Comparison of ENCODE assay signal across 18 cellular contexts in the genomic region with DNA sequence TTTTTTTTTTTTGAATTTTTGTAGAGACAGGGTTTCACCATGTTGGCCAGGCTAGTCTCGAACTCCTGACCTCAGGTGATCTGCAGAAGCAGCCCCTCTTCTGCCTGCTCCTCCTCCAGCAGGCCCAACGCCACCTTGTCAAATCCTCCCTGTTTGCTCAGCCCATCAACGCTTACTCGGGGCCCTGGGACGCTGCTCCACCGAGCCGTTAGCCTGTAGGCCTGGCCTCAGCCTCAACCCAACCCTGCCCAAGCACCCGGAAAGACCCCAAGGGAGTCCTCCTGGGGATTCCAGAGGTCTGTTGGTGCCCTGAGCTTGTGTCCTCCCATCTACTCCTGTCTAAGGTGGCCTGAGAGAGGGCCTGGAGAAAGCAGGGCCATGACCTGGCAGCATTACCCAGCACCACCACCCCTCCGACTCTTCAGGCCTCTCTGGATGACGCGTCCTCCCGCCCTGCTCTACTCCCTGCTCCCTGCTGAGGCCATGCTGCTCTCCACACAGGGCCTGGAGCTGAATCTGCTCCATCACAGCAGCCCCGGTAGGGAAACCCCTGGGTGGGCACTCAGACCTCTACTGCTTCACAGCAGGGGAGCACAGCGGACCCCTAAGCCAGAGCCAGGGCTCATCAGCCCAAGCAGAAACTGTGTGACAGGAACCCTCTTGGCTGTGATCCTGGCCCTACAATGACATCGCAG. TPM values are rescaled to one million over a fixed set of nuclear protein-coding genes. Genes with fewer than 3 reads are reported as not detected.
DNase-seq lines count a peak whose midpoint lies in the region; ATAC-seq, FAIRE-seq and TF ChIP-seq lines count a peak whose summit lies in the region.
"Had no signal": no experiment of that assay in that cellular context is flagged by ENCODE, and none has a peak within 500 bp of the region (broad histone marks: within the 10 kb centered on the region; RNA-seq: fewer than 3 reads in every experiment).

No MANE protein-coding gene starts in this region.

- H3K4me1 Mint-ChIP-seq in GM23338 (peaks cover 16% of the 10 kb centered on the region), osteocyte (ENCODE audit: unreplicated experiment) (peaks cover 37% of the 10 kb centered on the region)

- ATAC-seq in GM23338: no peak
- ATAC-seq in GM12878: no peak
- ATAC-seq in HG03378 (IDR thresholded peaks at IDR 0.05; ENCODE audit: unreplicated experiment): no peak
- ATAC-seq in GM21360 (IDR thresholded peaks at IDR 0.05; ENCODE audit: unreplicated experiment): no peak
- ATAC-seq: HCT116, sciatic nerve had no signal

- peaks cover 34% of the 10 kb centered on the region for H3K4me1 ChIP-seq in BLaER1
- peaks cover 16% of the 10 kb centered on the region for H3K4me1 ChIP-seq in GM23338 (ENCODE audit: insufficient read depth)
- H3K4me1 ChIP-seq in GM12878 (ENCODE audit: control insufficient read depth, insufficient read depth, low read length): peaks cover 16% of the 10 kb centered on the region

- in situ Hi-C loops in GM12878 (cut with MboI): no loop called here

- H3K27me3 ChIP-seq in BLaER1 (no peaks in the 10 kb centered on the region), GM23338 (ENCODE audit: insufficient read depth) (peaks cover 8% of the 10 kb centered on the region; the same call in 1 of the 2 replicates), GM12878 (replicated peaks in 1 of 2; ENCODE audit: control insufficient read depth in 2 of 2, insufficient read depth in 2 of 2, low read length in 1 of 2) (no peaks in the 10 kb centered on the region)

- DNase-seq in GM23338 (ENCODE audit: low spot score) (no peak), GM12878 (ENCODE audit: low read depth, low spot score) (no peak), osteocyte (ENCODE audit: extremely low spot score, unreplicated experiment) (no peak), DMS114 treated with DMSO at 0.1 percent for 48 hours (lab: John Stamatoyannopoulos, UW; ENCODE audit: unreplicated experiment) (no peak)
- DNase-seq: activated CD4-positive, alpha-beta T cell treated with anti-CD3 and anti-CD28 coated beads for 1 hour; NCI-H2107; NCI-H510A treated with DMSO at 0.1 percent for 48 hours; RPMI8226; stimulated activated CD4-positive, alpha-beta T cell treated with anti-CD3 and anti-CD28 coated beads, Interleukin-1b, Interleukin-23, amount 100 ng/mL, for 48 hours; stimulated activated naive CD4-positive, alpha-beta T cell; T1000 had no signal

- H3K4me3 Mint-ChIP-seq in GM23338 (no peak overlapping the region), osteocyte (ENCODE audit: unreplicated experiment) (no peak overlapping the region)

- TF ChIP-seq RAD21 in GM12878 (IDR thresholded peaks at IDR 0.05; ENCODE audit: insufficient read depth, low read depth, low read length): no peak

- CTCF ChIA-PET in GM12878 (lab: Yijun Ruan, JAX): no interaction called here

- H3K27ac Mint-ChIP-seq in GM23338 (peak overlapping the region; percentile 89; the same call in 1 of the 2 replicates), osteocyte (ENCODE audit: unreplicated experiment) (peak overlapping the region; percentile 3)
- H3K27ac Mint-ChIP-seq: activated T-helper 2 cell treated with anti-CD3 and anti-CD28 coated beads, Interferon-gamma antibody, Interleukin-2, Interleukin-4, amounts not matched to agents 10 μg/mL and 5 μg/mL and 100 μg/mL, durations not matched to agents 14 hours and 24 hours and 36 hours had no signal

- TF ChIP-seq POLR2A in GM12878 (IDR thresholded peaks at IDR 0.05; ENCODE audit: low read depth, low read length): no peak

- SMC1A ChIA-PET in GM12878 (lab: Charles Lee; ENCODE audit: uncharacterized antibody, unreplicated experiment): no interaction called here

- H2AFZ ChIP-seq in GM23338: no peak overlapping the region
- no peak overlapping the region for H2AFZ ChIP-seq in GM12878 (ENCODE audit: control insufficient read depth, low read depth, low read length)

- H3K9me3 ChIP-seq in BLaER1: no peaks in the 10 kb centered on the region
- H3K9me3 ChIP-seq in GM12878 (replicated peaks; ENCODE audit: control insufficient read depth, insufficient read depth, low read length): no peaks in the 10 kb centered on the region

- H3F3A ChIP-seq in GM23338 (replicated peaks; ENCODE audit: low read depth): 0 out of 2 replicates have a peak, but pooled peaks cover 4% of the 10 kb centered on the region

- no TSS peak for BruUV-seq in GM12878 (replicated peaks; lab: Mats Ljungman, UMichigan)

- peak overlapping the region; percentile 15; the same call in 1 of the 2 replicates for H3K9ac ChIP-seq in BLaER1
- no peak overlapping the region for H3K9ac ChIP-seq in GM12878 (ENCODE audit: control insufficient read depth, insufficient read depth, low read length)

- no peaks in the 10 kb centered on the region for H3K9me2 ChIP-seq in GM23338 (ENCODE audit: insufficient read depth)

- POLR2A ChIA-PET in GM12878 (lab: Charles Lee): no interaction called here

- H3K79me2 ChIP-seq in GM23338 (replicated peaks; ENCODE audit: insufficient read depth): peaks cover 70% of the 10 kb centered on the region
- peaks cover 33% of the 10 kb centered on the region for H3K79me2 ChIP-seq in GM12878 (ENCODE audit: control insufficient read depth, insufficient read depth, low read length)

- H3K27me3 Mint-ChIP-seq in GM23338 (ENCODE audit: insufficient read depth, low read depth, poor library complexity): peaks cover 12% of the 10 kb centered on the region
- H3K27me3 Mint-ChIP-seq in osteocyte (ENCODE audit: unreplicated experiment): no peaks in the 10 kb centered on the region

- H4K20me1 ChIP-seq in BLaER1: peaks cover 76% of the 10 kb centered on the region
- peaks cover 39% of the 10 kb centered on the region for H4K20me1 ChIP-seq in GM23338 (replicated peaks; ENCODE audit: insufficient read depth)
- peaks cover 2% of the 10 kb centered on the region; the same call in 1 of the 2 replicates for H4K20me1 ChIP-seq in GM12878 (ENCODE audit: control insufficient read depth, insufficient read depth)

- RAD21 ChIA-PET in GM12878 (lab: Charles Lee; ENCODE audit: unreplicated experiment): no interaction called here

- no peaks in the 10 kb centered on the region; the same call in 2 of the 3 replicates for H3K9me3 Mint-ChIP-seq in GM23338
- H3K9me3 Mint-ChIP-seq in osteocyte (ENCODE audit: unreplicated experiment): no peaks in the 10 kb centered on the region
- H3K9me3 Mint-ChIP-seq: activated T-helper 2 cell treated with anti-CD3 and anti-CD28 coated beads, Interferon-gamma antibody, Interleukin-2, Interleukin-4, amounts not matched to agents 10 μg/mL and 5 μg/mL and 100 μg/mL, durations not matched to agents 14 hours and 24 hours and 36 hours had no signal

- H3K4me2 ChIP-seq in BLaER1 (0 out of 2 replicates have a peak overlapping the region, but pooled peaks have one; percentile 96), GM23338 (no peak overlapping the region), GM12878 (ENCODE audit: control insufficient read depth, insufficient read depth) (peak overlapping the region; percentile 17; the same call in 1 of the 2 replicates)

- intact Hi-C loops in GM12878 (cut with micrococcal nuclease; ENCODE audit: unreplicated experiment): loop anchor here (5.0 kb wide), 2 partner anchors 107 to 148 kb away; partner anchors contain the start of gene FARP2

- TF ChIP-seq CTCF in GM23338 (conservative IDR thresholded peaks at IDR 0.05; ENCODE audit: low read depth in 2 of 2): no peak
- no peak for TF ChIP-seq CTCF in GM12878 (IDR thresholded peaks at IDR 0.05 in 2 of 3, conservative IDR thresholded peaks at IDR 0.05 in 1 of 3; ENCODE audit: control insufficient read depth in 2 of 3, extremely low read depth in 1 of 3, insufficient read depth in 1 of 3, low read depth in 3 of 3, low read length in 3 of 3)
- TF ChIP-seq CTCF in osteocyte (IDR thresholded peaks at IDR 0.05): no peak

- H3K36me3 Mint-ChIP-seq in GM23338 (ENCODE audit: low read depth) (peaks cover 31% of the 10 kb centered on the region), osteocyte (ENCODE audit: unreplicated experiment) (peaks cover 2% of the 10 kb centered on the region)

- H3K36me3 ChIP-seq in BLaER1 (peaks cover 58% of the 10 kb centered on the region), GM23338 (ENCODE audit: insufficient read depth) (no peaks in the 10 kb centered on the region), GM12878 (ENCODE audit: control insufficient read depth in 2 of 2, insufficient read depth in 2 of 2, low read length in 1 of 2) (peaks cover 0 to 4% of the 10 kb centered on the region in 2 experiments; a peak in 3 of 4 replicates)

- no peak for FAIRE-seq in GM12878 (lab: Jason Lieb, UNC)

- TF ChIP-seq EP300 in GM12878 (IDR thresholded peaks at IDR 0.05; ENCODE audit: borderline replicate concordance in 1 of 2, control insufficient read depth in 1 of 2, low read depth in 2 of 2, low read length in 2 of 2): no peak

- H3K4me3 ChIP-seq in BLaER1 (no peak overlapping the region), GM23338 (no peak overlapping the region), GM12878 (no peak overlapping the region; the same call in 1 of the 2 replicates)

- WGBS in GM12878 (ENCODE audit: insufficient coverage, insufficient replicate concordance, low lambda C conversion rate, missing lambda C conversion rate): 95% methylated on average over 14 of the region's 15 CpGs

- H3K27ac ChIP-seq in BLaER1: no peak overlapping the region
- no peak overlapping the region for H3K27ac ChIP-seq in GM23338 (ENCODE audit: low read depth)
- no peak overlapping the region for H3K27ac ChIP-seq in GM12878 (ENCODE audit: control insufficient read depth, insufficient read depth)
- H3K27ac ChIP-seq: epithelial cell of prostate had no signal

RNA-seq across cellular contexts. Expression of gene STK25, which starts 3.2 kb away (rescaled TPM):
- total RNA-seq in GM23338 (2014; rRNA removed; shearing (Covaris generic)): 275 and 304 TPM in 2 replicates
- polyA plus RNA-seq in GM23338 (2016; fragmentation: Nextera tagmentation; extraction: Ambion mirVana) (125 and 142 TPM in 2 replicates), GM12878 (2011; rRNA removed) (69.7 and 154 TPM in 2 replicates), GM12878 (2014; fragmentation: Illumina TruSeq; extraction: Trizol) (48.8 and 84.0 TPM in 2 replicates), GM12878 (2014; fragmentation: Nextera tagmentation; extraction: Ambion mirVana) (10 to 100 TPM in 1 of 2 experiments, 1 to 10 TPM in 1; 6.0 to 14.0 TPM), GM12878 (2014; rRNA removed) (135 and 161 TPM in 2 replicates), GM12878 (2016; fragmentation: Nextera tagmentation; extraction: Ambion mirVana) (10 to 100 TPM; 88.1 to 90.5 TPM)
- 156 and 202 TPM in 2 replicates for total RNA-seq in GM12878 (2013; cell fraction: nucleolus; rRNA removed)
- total RNA-seq in GM12878 (2014; rRNA removed) (104 and 122 TPM in 2 replicates), GM12878 (2014; rRNA removed; fragmentation: Illumina TruSeq; extraction: Trizol) (49.5 and 52.7 TPM in 2 replicates), GM12878 (2021) (104 and 108 TPM in 2 replicates), osteocyte (197 and 206 TPM in 2 replicates)
- 41.4 TPM for polyA plus RNA-seq in GM12878 (2011; ENCODE audit: low read depth)
- polyA plus RNA-seq in GM12878 (2011; cell fraction: cytosol; rRNA removed): 148 and 164 TPM in 2 replicates
- polyA plus RNA-seq in GM12878 (2011; cell fraction: nucleus; rRNA removed): 692 and 693 TPM in 2 replicates
- polyA plus RNA-seq in GM12878 (2012): 86.4 and 98.6 TPM in 2 replicates
- polyA minus RNA-seq in GM12878 (2011; rRNA and poly(A)+ RNA removed): 124 and 146 TPM in 2 replicates
- polyA minus RNA-seq in GM12878 (2011; cell fraction: cytosol; rRNA and poly(A)+ RNA removed): 39.0 and 42.9 TPM in 2 replicates
- 76.0 and 109 TPM in 2 replicates for polyA minus RNA-seq in GM12878 (2011; cell fraction: nucleus; rRNA and poly(A)+ RNA removed)

RNA-seq across cellular contexts. Expression of gene BOK, which starts 53.3 kb away (rescaled TPM):
- total RNA-seq in GM23338 (2014; rRNA removed; shearing (Covaris generic)): 33.4 and 36.7 TPM in 2 replicates
- polyA plus RNA-seq in GM23338 (2016; fragmentation: Nextera tagmentation; extraction: Ambion mirVana): 13.5 and 13.6 TPM in 2 replicates
- not detected in 2 replicates for total RNA-seq in GM12878 (2013; cell fraction: nucleolus; rRNA removed)
- not detected in 2 replicates for total RNA-seq in GM12878 (2014; rRNA removed)
- total RNA-seq in GM12878 (2014; rRNA removed; fragmentation: Illumina TruSeq; extraction: Trizol): 0.04 TPM in 1 of 2 replicates, not detected in the other
- 0.08 and 0.15 TPM in 2 replicates for total RNA-seq in GM12878 (2021)
- polyA plus RNA-seq in GM12878 (2011; ENCODE audit: low read depth): 0.09 TPM
- polyA plus RNA-seq in GM12878 (2011; rRNA removed): not detected in 2 replicates
- not detected in 2 replicates for polyA plus RNA-seq in GM12878 (2011; cell fraction: cytosol; rRNA removed)
- polyA plus RNA-seq in GM12878 (2011; cell fraction: nucleus; rRNA removed): not detected in 2 replicates
- 0.07 TPM in 2 replicates for polyA plus RNA-seq in GM12878 (2012)
- not detected in 2 replicates for polyA plus RNA-seq in GM12878 (2014; fragmentation: Illumina TruSeq; extraction: Trizol)
- polyA plus RNA-seq in GM12878 (2014; fragmentation: Nextera tagmentation; extraction: Ambion mirVana): not detected
- 0.09 TPM in 1 of 2 replicates, not detected in the other for polyA plus RNA-seq in GM12878 (2014; rRNA removed)
- under 1 TPM in 1 of 2 experiments, not detected in 1; 0.12 TPM for polyA plus RNA-seq in GM12878 (2016; fragmentation: Nextera tagmentation; extraction: Ambion mirVana)
- not detected in 2 replicates for polyA minus RNA-seq in GM12878 (2011; rRNA and poly(A)+ RNA removed)
- 0.52 and 0.53 TPM in 2 replicates for polyA minus RNA-seq in GM12878 (2011; cell fraction: cytosol; rRNA and poly(A)+ RNA removed)
- 0.19 TPM in 1 of 2 replicates, not detected in the other for polyA minus RNA-seq in GM12878 (2011; cell fraction: nucleus; rRNA and poly(A)+ RNA removed)
- 45.0 and 47.5 TPM in 2 replicates for total RNA-seq in osteocyte

Comparison
In these comparisons a context has a peak if more than half of its experiments do, and no peak if none do; other contexts are left out.
1. RNA of gene BOK, which starts 53.3 kb away (total RNA-seq): 45.0 to 47.5 TPM in osteocyte and 33.4 to 36.7 TPM in GM23338; 0.04 to 0.15 TPM in GM12878; every median in the first group is over 10 times any median in the second.